Comparison of ENCODE assay signal across 10 cellular contexts in genomic region chr11:86571273-86571948, GRCh38.
DNase-seq lines count a peak whose midpoint lies in the region; ATAC-seq and TF ChIP-seq lines count a peak whose summit lies in the region.
"Had no signal": no experiment of that assay in that cellular context is flagged by ENCODE, and none has a peak within 500 bp of the region (broad histone marks: within the 10 kb centered on the region; RNA-seq: fewer than 3 reads in every experiment).

No MANE protein-coding gene starts in this region.

- H3K36me3 Mint-ChIP-seq in nephron progenitor cell (ENCODE audit: low read depth): no peaks in the 10 kb centered on the region
- no peaks in the 10 kb centered on the region for H3K36me3 Mint-ChIP-seq in activated T-cell treated with anti-CD3 and anti-CD28 coated beads, Interleukin-2, amount 50 U/mL, for 24 hours (ENCODE audit: low read depth)

- intact Hi-C loops in vagina (cut with DNase I): no loop called here

- H3K27ac Mint-ChIP-seq in nephron progenitor cell: peak overlapping the region; percentile 15
- no peak overlapping the region for H3K27ac Mint-ChIP-seq in activated T-cell treated with anti-CD3 and anti-CD28 coated beads, Interleukin-2, amount 50 U/mL, for 24 hours

- H3K4me3 Mint-ChIP-seq in nephron progenitor cell: no peak overlapping the region
- H3K4me3 Mint-ChIP-seq in activated T-cell treated with anti-CD3 and anti-CD28 coated beads, Interleukin-2, amount 50 U/mL, for 24 hours: no peak overlapping the region

- TF ChIP-seq CTCF in GM12864 (IDR thresholded peaks at IDR 0.05; ENCODE audit: low read depth, low read length, missing control alignments) (peak; percentile 40), LNCAP (IDR thresholded peaks at IDR 0.05) (peak; percentile 34; the same call in 1 of the 2 replicates), cardiac fibroblast (IDR thresholded peaks at IDR 0.05; ENCODE audit: low read depth, low read length) (peak; percentile 53), nephron progenitor cell (IDR thresholded peaks at IDR 0.05) (peak; percentile 62), vagina (IDR thresholded peaks at IDR 0.05) (peak in 1 of 3 experiments; percentile 7), omental fat pad (IDR thresholded peaks at IDR 0.05) (no peak)

- no peak overlapping the region for H3K27ac ChIP-seq in vagina

- H3K4me1 Mint-ChIP-seq in nephron progenitor cell: peaks cover 32% of the 10 kb centered on the region
- H3K4me1 Mint-ChIP-seq in activated T-cell treated with anti-CD3 and anti-CD28 coated beads, Interleukin-2, amount 50 U/mL, for 24 hours (ENCODE audit: low read depth): peaks cover 3% of the 10 kb centered on the region

- H3K27me3 ChIP-seq in vagina: no peaks in the 10 kb centered on the region

- H3K36me3 ChIP-seq in vagina: no peaks in the 10 kb centered on the region

- no peak for DNase-seq in GM12864 (ENCODE audit: low read depth)
- no peak for DNase-seq in cardiac fibroblast (ENCODE audit: low read depth in 2 of 2)
- peak; percentile 32 for DNase-seq in nephron progenitor cell
- no peak for DNase-seq in vagina (ENCODE audit: extremely low spot score in 2 of 2)
- DNase-seq in omental fat pad (ENCODE audit: low spot score): no peak
- DNase-seq in activated T-cell treated with anti-CD3 and anti-CD28 coated beads, Interleukin-2, amount 50 U/mL, for 24 hours: no peak
- no peak for DNase-seq in NCI-H1048 (lab: John Stamatoyannopoulos, UW)
- DNase-seq: activated effector memory CD4-positive, alpha-beta T cell treated with anti-CD3 and anti-CD28 coated beads, Interleukin-2, amount 50 U/mL, for 16 hours; NCI-H1930 had no signal

- peaks cover 23% of the 10 kb centered on the region for H3K27me3 Mint-ChIP-seq in nephron progenitor cell (ENCODE audit: low read depth, poor library complexity)
- H3K27me3 Mint-ChIP-seq in activated T-cell treated with anti-CD3 and anti-CD28 coated beads, Interleukin-2, amount 50 U/mL, for 24 hours: peaks cover 2% of the 10 kb centered on the region

- no peak for ATAC-seq in omental fat pad (ENCODE audit: low FRiP score)

- H3K4me1 ChIP-seq in vagina: peaks cover 22% of the 10 kb centered on the region

- H3K9me3 Mint-ChIP-seq in nephron progenitor cell: no peaks in the 10 kb centered on the region
- H3K9me3 Mint-ChIP-seq in activated T-cell treated with anti-CD3 and anti-CD28 coated beads, Interleukin-2, amount 50 U/mL, for 24 hours: no peaks in the 10 kb centered on the region

- no peak overlapping the region for H3K4me3 ChIP-seq in GM12864 (ENCODE audit: low read depth, low read length)
- H3K4me3 ChIP-seq in cardiac fibroblast (replicated peaks in 1 of 2; ENCODE audit: low read depth in 2 of 2, low read length in 2 of 2): no peak overlapping the region
- H3K4me3 ChIP-seq in vagina: no peak overlapping the region

- no peak for TF ChIP-seq POLR2A in vagina (IDR thresholded peaks at IDR 0.05)

- no peaks in the 10 kb centered on the region for H3K9me3 ChIP-seq in vagina

Comparison
In these comparisons a context has a peak if more than half of its experiments do, and no peak if none do; other contexts are left out.
1. CTCF ChIP-seq: peak in GM12864 (single experiment), LNCAP (single experiment), cardiac fibroblast (single experiment) and nephron progenitor cell (single experiment); none in omental fat pad (0 of 3).